8 cellular contexts compared by ENCODE assay signal in the genomic region with DNA sequence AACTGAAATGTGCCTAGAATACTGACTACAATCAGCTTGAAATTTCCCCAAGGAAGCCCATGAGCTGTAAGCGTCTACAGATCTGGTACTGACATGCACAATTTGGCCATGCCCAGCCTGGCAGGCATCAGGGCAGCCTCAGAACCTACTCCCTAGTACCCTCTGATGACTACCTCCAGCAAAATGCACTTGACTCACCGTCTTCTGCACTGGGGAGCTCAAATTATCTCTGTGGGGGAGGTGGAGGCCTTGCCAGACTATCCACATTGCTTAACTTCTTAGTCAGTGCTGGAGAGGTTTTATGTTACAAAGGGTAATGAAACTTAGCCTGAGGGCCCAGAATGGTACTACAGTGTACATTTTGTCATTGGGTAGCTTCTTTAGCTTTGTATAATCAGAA.
DNase-seq lines count a peak whose midpoint lies in the region; ATAC-seq lines count a peak whose summit lies in the region.

No MANE protein-coding gene starts in this region.

- no peak for ATAC-seq in HG03159 (IDR thresholded peaks at IDR 0.05; ENCODE audit: unreplicated experiment)

- DNase-seq in DMS 273 treated with DMSO at 0.1 percent for 48 hours (lab: John Stamatoyannopoulos, UW) = peak; percentile 40
- peak; percentile 98 for DNase-seq in NCI-H226
- peak; percentile 98 for DNase-seq in dedifferentiated amniotic fluid mesenchymal stem cell (ENCODE audit: extremely low spot score)
- peak; percentile 16 for DNase-seq in occipital lobe (lab: John Stamatoyannopoulos, UW)
- DNase-seq in central memory CD4-positive, alpha-beta T cell = no peak
- DNase-seq in NCI-H2107 (lab: John Stamatoyannopoulos, UW) = no peak
- DNase-seq in globus pallidus (ENCODE audit: low spot score) = no peak

Comparison
In these comparisons a context has a peak if more than half of its experiments do, and no peak if none do; other contexts are left out.
1. DNase-seq: peak in DMS 273 treated with DMSO at 0.1 percent for 48 hours (single experiment), NCI-H226 (single experiment), dedifferentiated amniotic fluid mesenchymal stem cell (single experiment) and occipital lobe (single experiment); none in central memory CD4-positive, alpha-beta T cell (single experiment), NCI-H2107 (single experiment) and globus pallidus (single experiment).